In the genomic region with DNA sequence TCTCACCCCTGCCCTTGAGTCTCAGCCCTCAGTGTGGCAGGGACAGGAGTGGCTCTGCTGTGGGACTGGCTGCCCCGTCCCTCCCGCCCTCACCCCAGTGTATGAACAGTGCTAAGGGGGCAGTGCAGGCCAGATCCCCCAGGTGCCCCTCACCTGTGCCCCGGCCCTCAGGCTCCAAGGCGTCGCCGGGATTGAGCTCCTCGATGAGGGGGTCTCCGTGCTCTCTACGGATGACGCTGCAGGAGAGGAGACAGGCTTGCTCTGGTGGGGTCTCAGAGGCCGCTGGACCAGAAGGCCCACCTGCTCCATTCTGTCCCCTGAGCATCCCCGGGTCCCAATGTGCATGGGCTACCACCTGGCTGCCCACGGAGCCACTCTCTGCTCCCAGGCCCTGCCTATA, we compare ENCODE assay signal across 28 cellular contexts. TPM values are rescaled to one million over a fixed set of nuclear protein-coding genes. Genes with fewer than 3 reads are reported as not detected.
"Had no signal": no experiment of that assay in that cellular context is flagged by ENCODE, and none has a peak within 500 bp of the region (broad histone marks: within the 10 kb centered on the region; RNA-seq: fewer than 3 reads in every experiment).

No MANE protein-coding gene starts in this region.

- H3K27ac ChIP-seq: colonic mucosa, coronary artery, dorsolateral prefrontal cortex, epithelial cell of prostate, esophagus muscularis mucosa, esophagus squamous epithelium, foreskin keratinocyte, gastrocnemius medialis, gastroesophageal sphincter, heart left ventricle, heart right ventricle had no signal

- ATAC-seq: effector memory CD8-positive, alpha-beta T cell; esophagus mucosa; foreskin keratinocyte; gastrocnemius medialis had no signal

- H3K4me1 ChIP-seq: colonic mucosa, foreskin keratinocyte, gastroesophageal sphincter had no signal

- H3K36me3 ChIP-seq: colonic mucosa, esophagus muscularis mucosa, esophagus squamous epithelium, gastrocnemius medialis, gastroesophageal sphincter, heart left ventricle, heart right ventricle had no signal

- H3K27ac Mint-ChIP-seq: dendritic cell treated with granulocyte-macrophage colony-stimulating factor and Interleukin-4, amounts not matched to agents 40 ng/mL and 50 ng/mL, for 4 days; effector memory CD8-positive, alpha-beta T cell; endodermal cell had no signal

- H3K4me1 Mint-ChIP-seq: endodermal cell had no signal

- DNase-seq: colonic mucosa; cortex of kidney; dermis blood vessel endothelial cell; dorsolateral prefrontal cortex; effector CD4-positive, alpha-beta T cell; effector CD8-positive, alpha-beta T cell; effector memory CD4-positive, alpha-beta T cell; effector memory CD8-positive, alpha-beta T cell; endodermal cell; erythroblast; esophagus squamous epithelium; foreskin fibroblast; foreskin keratinocyte; foreskin melanocyte; gastrocnemius medialis; glutamatergic neuron; head of caudate nucleus; heart left ventricle; heart right ventricle had no signal

- H3K27me3 ChIP-seq: colonic mucosa, dorsolateral prefrontal cortex, foreskin keratinocyte, gastrocnemius medialis, heart left ventricle had no signal

- H3K4me3 Mint-ChIP-seq: dendritic cell treated with granulocyte-macrophage colony-stimulating factor and Interleukin-4, amounts not matched to agents 40 ng/mL and 50 ng/mL, for 4 days; effector memory CD8-positive, alpha-beta T cell; endodermal cell had no signal

- H3K9me3 ChIP-seq: colonic mucosa, esophagus muscularis mucosa, esophagus squamous epithelium, gastrocnemius medialis, gastroesophageal sphincter, heart left ventricle, heart right ventricle had no signal

- H3K9me3 Mint-ChIP-seq: dendritic cell treated with granulocyte-macrophage colony-stimulating factor and Interleukin-4, amounts not matched to agents 40 ng/mL and 50 ng/mL, for 4 days; effector memory CD8-positive, alpha-beta T cell; endodermal cell had no signal

- H3K4me3 ChIP-seq: colonic mucosa, coronary artery, dorsolateral prefrontal cortex, esophagus muscularis mucosa, esophagus squamous epithelium, gastrocnemius medialis, gastroesophageal sphincter, heart left ventricle, heart right ventricle had no signal

RNA-seq across cellular contexts. Expression of a gene that starts 47.1 kb away (rescaled TPM):
- total RNA-seq: endothelial cell of umbilical vein, glomerular endothelial cell had no signal
- polyA plus RNA-seq: fibroblast of lung had no signal
